Comparison of ENCODE assay signal across 2 cellular contexts in genomic region chr3:175266478-175266877, GRCh38.
TF ChIP-seq lines count a peak whose summit lies in the region.

No MANE protein-coding gene starts in this region.

TF ChIP-seq in HCT116, 20 proteins besides CTCF, POLR2A, EP300 and RAD21:
- no peak for TF ChIP-seq YY1 (IDR thresholded peaks at IDR 0.05; ENCODE audit: extremely low read depth, insufficient replicate concordance, low read depth, low read length)
- TF ChIP-seq EZH2 (IDR thresholded peaks at IDR 0.05) = no peak
- no peak for TF ChIP-seq ZNF274 (IDR thresholded peaks at IDR 0.05; ENCODE audit: low read depth, low read length)
- TF ChIP-seq MAX (IDR thresholded peaks at IDR 0.05) = no peak
- TF ChIP-seq SP1 (IDR thresholded peaks at IDR 0.05; ENCODE audit: low read depth) = no peak
- TF ChIP-seq FOSL1 (IDR thresholded peaks at IDR 0.05; ENCODE audit: low read depth) = no peak
- TF ChIP-seq CBX3 (IDR thresholded peaks at IDR 0.05; ENCODE audit: low read depth) = no peak
- TF ChIP-seq SIN3A (IDR thresholded peaks at IDR 0.05; ENCODE audit: low read depth) = no peak
- no peak for TF ChIP-seq TCF7L2 (IDR thresholded peaks at IDR 0.05; ENCODE audit: borderline replicate concordance, extremely low read depth, insufficient read depth, insufficient read length)
- TF ChIP-seq ZFX (IDR thresholded peaks at IDR 0.05) = no peak
- TF ChIP-seq SRF (IDR thresholded peaks at IDR 0.05; ENCODE audit: low read depth) = no peak
- no peak for TF ChIP-seq ATF3 (IDR thresholded peaks at IDR 0.05)
- no peak for TF ChIP-seq JUND (IDR thresholded peaks at IDR 0.05)

TF ChIP-seq in GM12878, 131 proteins besides CTCF, POLR2A, EP300 and RAD21:
- TF ChIP-seq CEBPZ (IDR thresholded peaks at IDR 0.05; ENCODE audit: low read depth, low read length) = no peak
- TF ChIP-seq NRF1 (conservative IDR thresholded peaks at IDR 0.05; ENCODE audit: low read depth, low read length) = no peak
- no peak for TF ChIP-seq RCOR1 (conservative IDR thresholded peaks at IDR 0.05; ENCODE audit: low read depth, low read length)
- no peak for TF ChIP-seq SREBF1 (IDR thresholded peaks at IDR 0.05; ENCODE audit: low read length)
- TF ChIP-seq TAF1 (IDR thresholded peaks at IDR 0.05; ENCODE audit: borderline replicate concordance, low read depth, low read length) = no peak
- no peak for TF ChIP-seq REST (IDR thresholded peaks at IDR 0.05; ENCODE audit: low read depth, low read length)
- TF ChIP-seq HSF1 (IDR thresholded peaks at IDR 0.05; ENCODE audit: low read depth, low read length) = no peak
- no peak for TF ChIP-seq WRNIP1 (IDR thresholded peaks at IDR 0.05; ENCODE audit: borderline replicate concordance, low read depth, low read length)
- TF ChIP-seq SPI1 (IDR thresholded peaks at IDR 0.05; ENCODE audit: borderline replicate concordance, insufficient read depth, low read depth, low read length) = no peak
- no peak for TF ChIP-seq BHLHE40 (IDR thresholded peaks at IDR 0.05; ENCODE audit: borderline replicate concordance in 1 of 2, low read depth in 2 of 2, low read length in 1 of 2)
- no peak for TF ChIP-seq CUX1 (IDR thresholded peaks at IDR 0.05; ENCODE audit: insufficient replicate concordance, low read depth, low read length)
- TF ChIP-seq MYB (IDR thresholded peaks at IDR 0.05; ENCODE audit: borderline replicate concordance, low read depth, low read length) = no peak
- TF ChIP-seq ASH2L (IDR thresholded peaks at IDR 0.05; ENCODE audit: borderline replicate concordance, low read depth) = no peak
- no peak for TF ChIP-seq MAX (IDR thresholded peaks at IDR 0.05; ENCODE audit: low read depth, low read length)
TF ChIP-seq in GM12878: peak in this region for 0.
